1 cellular context compared by ENCODE assay signal in genomic region chr2:18271370-18272147, GRCh38.
TF ChIP-seq lines count a peak whose summit lies in the region.

No MANE protein-coding gene starts in this region.

TF ChIP-seq in H1, 55 proteins besides CTCF, POLR2A, EP300 and RAD21:
- TF ChIP-seq TCF12 (IDR thresholded peaks at IDR 0.05; ENCODE audit: low read depth, low read length): no peak
- no peak for TF ChIP-seq RNF2 (IDR thresholded peaks at IDR 0.05; ENCODE audit: borderline replicate concordance, low read depth, low read length, missing control alignments, poor library complexity, severe bottlenecking)
- no peak for TF ChIP-seq MAX (IDR thresholded peaks at IDR 0.05)
- no peak for TF ChIP-seq SRF (IDR thresholded peaks at IDR 0.05; ENCODE audit: low read depth, low read length)
- TF ChIP-seq BRCA1 (IDR thresholded peaks at IDR 0.05; ENCODE audit: low read depth, low read length): no peak
- no peak for TF ChIP-seq MAFK (IDR thresholded peaks at IDR 0.05; ENCODE audit: low read depth, low read length)
- no peak for TF ChIP-seq NANOG (IDR thresholded peaks at IDR 0.05; ENCODE audit: insufficient read depth, low read depth, low read length, poor library complexity, severe bottlenecking)
- TF ChIP-seq CTBP2 (IDR thresholded peaks at IDR 0.05; ENCODE audit: borderline replicate concordance, insufficient read depth, insufficient read length, low read length): no peak
- no peak for TF ChIP-seq KDM5A (IDR thresholded peaks at IDR 0.05; ENCODE audit: low read length)
